ENCODE assay signal across 10 cellular contexts in genomic region chr13:50511877-50512332, GRCh38.
DNase-seq lines count a peak whose midpoint lies in the region; ATAC-seq, FAIRE-seq and TF ChIP-seq lines count a peak whose summit lies in the region.
"Had no signal": no experiment of that assay in that cellular context is flagged by ENCODE, and none has a peak within 500 bp of the region (broad histone marks: within the 10 kb centered on the region; RNA-seq: fewer than 3 reads in every experiment).

No MANE protein-coding gene starts in this region.

- H3K27me3 ChIP-seq in astrocyte (ENCODE audit: insufficient read depth, low read length) = no peaks in the 10 kb centered on the region
- no peaks in the 10 kb centered on the region for H3K27me3 ChIP-seq in psoas muscle (ENCODE audit: insufficient read depth in 3 of 3, low read length in 2 of 3)

- H3K4me2 ChIP-seq in astrocyte (ENCODE audit: low read length) = peak overlapping the region; percentile 85

- H3K27ac Mint-ChIP-seq in activated CD8-positive, alpha-beta memory T cell treated with anti-CD3 and anti-CD28 coated beads, Interleukin-2, amount 10 ng/mL, durations not matched to agents 7 days and 5 days = no peak overlapping the region
- H3K27ac Mint-ChIP-seq in astrocyte (ENCODE audit: unreplicated experiment) = no peak overlapping the region

- H3K79me2 ChIP-seq in astrocyte (ENCODE audit: insufficient read depth, low read length) = no peaks in the 10 kb centered on the region

- intact Hi-C loops in psoas muscle (cut with DNase I) = no loop called here

- no peak for DNase-seq in activated CD8-positive, alpha-beta memory T cell treated with anti-CD3 and anti-CD28 coated beads, Interleukin-2, amount 10 ng/mL, durations not matched to agents 7 days and 5 days
- DNase-seq in activated CD8-positive, alpha-beta memory T cell treated with anti-CD3 and anti-CD28 coated beads, Interleukin-2, amount 50 U/mL, for 4 hours = no peak
- DNase-seq in astrocyte (ENCODE audit: low read depth) = no peak
- no peak for DNase-seq in psoas muscle
- DNase-seq in GM13976 (ENCODE audit: low spot score) = no peak
- DNase-seq in activated naive CD4-positive, alpha-beta T cell (lab: John Stamatoyannopoulos, UW) = no peak

- H3K27ac ChIP-seq in astrocyte (ENCODE audit: low read depth, low read length) (no peak overlapping the region), psoas muscle (peak overlapping the region; percentile 88)

- no peaks in the 10 kb centered on the region for H3K9me3 ChIP-seq in astrocyte (ENCODE audit: insufficient read depth, low read depth, low read length)
- peaks cover 7% of the 10 kb centered on the region for H3K9me3 ChIP-seq in psoas muscle

- peak overlapping the region; percentile 88 for H2AFZ ChIP-seq in astrocyte (ENCODE audit: low read depth, low read length)

- H3K36me3 Mint-ChIP-seq in activated CD8-positive, alpha-beta memory T cell treated with anti-CD3 and anti-CD28 coated beads, Interleukin-2, amount 10 ng/mL, durations not matched to agents 7 days and 5 days = peaks cover 6% of the 10 kb centered on the region
- no peaks in the 10 kb centered on the region for H3K36me3 Mint-ChIP-seq in astrocyte (ENCODE audit: low read depth, unreplicated experiment)

- H3K36me3 ChIP-seq in astrocyte (ENCODE audit: insufficient read depth, low read length) (no peaks in the 10 kb centered on the region), psoas muscle (ENCODE audit: insufficient read depth in 1 of 2, low read depth in 1 of 2) (no peaks in the 10 kb centered on the region)

- peaks cover 13% of the 10 kb centered on the region for H3K4me1 ChIP-seq in astrocyte (ENCODE audit: insufficient read depth, low read length)
- peaks cover 22% of the 10 kb centered on the region for H3K4me1 ChIP-seq in psoas muscle

- WGBS in psoas muscle, 3 donors = 62 to 87% (median 67%) methylated on average over 4 of the region's 4 CpGs

- CTCF ChIA-PET in activated CD8-positive, alpha-beta memory T cell treated with anti-CD3 and anti-CD28 coated beads, Interleukin-2, amount 10 ng/mL, durations not matched to agents 7 days and 5 days (lab: Charles Lee) = interaction anchor here (0.8 to 2.4 kb wide), 8 partner anchors 14 to 535 kb away, joined by 3 to 9 read pairs (median 4); partner anchors contain the start of gene TRIM13

- FAIRE-seq in astrocyte (lab: Jason Lieb, UNC) = no peak
- FAIRE-seq: A204.1, islet of Langerhans had no signal

- peak; percentile 76 for ATAC-seq in activated CD8-positive, alpha-beta memory T cell treated with anti-CD3 and anti-CD28 coated beads, Interleukin-2, amount 10 ng/mL, durations not matched to agents 7 days and 5 days
- ATAC-seq in HG03460 (IDR thresholded peaks at IDR 0.05; ENCODE audit: unreplicated experiment) = peak; percentile 40
- peak; percentile 21 to 40 (median 37) for ATAC-seq in psoas muscle
- no peak for ATAC-seq in GM18520 (IDR thresholded peaks at IDR 0.05; ENCODE audit: unreplicated experiment)

- no peaks in the 10 kb centered on the region for H3K27me3 Mint-ChIP-seq in activated CD8-positive, alpha-beta memory T cell treated with anti-CD3 and anti-CD28 coated beads, Interleukin-2, amount 10 ng/mL, durations not matched to agents 7 days and 5 days
- H3K27me3 Mint-ChIP-seq in astrocyte (ENCODE audit: low read depth, unreplicated experiment) = no peaks in the 10 kb centered on the region

- peak overlapping the region; percentile 64 for H3K9ac ChIP-seq in astrocyte (ENCODE audit: low read length)

- H3K4me3 Mint-ChIP-seq in activated CD8-positive, alpha-beta memory T cell treated with anti-CD3 and anti-CD28 coated beads, Interleukin-2, amount 10 ng/mL, durations not matched to agents 7 days and 5 days = no peak overlapping the region
- no peak overlapping the region for H3K4me3 Mint-ChIP-seq in astrocyte (ENCODE audit: unreplicated experiment)

- H3K9me3 Mint-ChIP-seq in activated CD8-positive, alpha-beta memory T cell treated with anti-CD3 and anti-CD28 coated beads, Interleukin-2, amount 10 ng/mL, durations not matched to agents 7 days and 5 days (ENCODE audit: low read depth) = peaks cover 2% of the 10 kb centered on the region
- H3K9me3 Mint-ChIP-seq in astrocyte (ENCODE audit: unreplicated experiment) = peaks cover 4% of the 10 kb centered on the region

- H4K20me1 ChIP-seq in astrocyte (ENCODE audit: insufficient read depth, low read length) = no peaks in the 10 kb centered on the region

- TF ChIP-seq CTCF in astrocyte (IDR thresholded peaks at IDR 0.05; ENCODE audit: insufficient read depth, low read depth, low read length) (no peak), psoas muscle (IDR thresholded peaks at IDR 0.05) (no peak), GM13976 (IDR thresholded peaks at IDR 0.05; ENCODE audit: borderline replicate concordance, control extremely low read depth, extremely low read depth, insufficient read depth, missing control alignments) (no peak)

- no peaks in the 10 kb centered on the region for H3K4me1 Mint-ChIP-seq in activated CD8-positive, alpha-beta memory T cell treated with anti-CD3 and anti-CD28 coated beads, Interleukin-2, amount 10 ng/mL, durations not matched to agents 7 days and 5 days
- peaks cover 6% of the 10 kb centered on the region for H3K4me1 Mint-ChIP-seq in astrocyte (ENCODE audit: low read depth, unreplicated experiment)

- in situ Hi-C loops in GM13976 (cut with MboI; ENCODE audit: low sequenced_read_pairs, unreplicated experiment) = no loop called here

- H3K4me3 ChIP-seq in astrocyte (ENCODE audit: insufficient read depth, low read depth, low read length) (peak overlapping the region; percentile 44), psoas muscle (peak overlapping the region; percentile 47)
